In genomic region chr20:62246872-62247652, GRCh38 we compare ENCODE assay signal across 1 cellular context.
A peak's percentile ranks its signal among the peaks of the same experiment; 100 is the strongest.
TF ChIP-seq lines count a peak whose summit lies in the region.

No MANE protein-coding gene starts in this region.

TF ChIP-seq in HepG2, 621 proteins besides CTCF, POLR2A, EP300 and RAD21 (continued from another document):
- TF ChIP-seq NFAT5 (CRISPR knock-in tag; IDR thresholded peaks at IDR 0.05), result 0 out of 2 replicates have a peak, but pooled peaks have one; percentile 4
- TF ChIP-seq ZNF441 (CRISPR knock-in tag; IDR thresholded peaks at IDR 0.05; ENCODE audit: borderline replicate concordance), result no peak
- TF ChIP-seq ZC3H13 (CRISPR knock-in tag; IDR thresholded peaks at IDR 0.05), result 0 out of 2 replicates have a peak, but pooled peaks have one; percentile 59
- TF ChIP-seq RARA (CRISPR knock-in tag; IDR thresholded peaks at IDR 0.05), result peak; percentile 89
- TF ChIP-seq AKAP8 (CRISPR knock-in tag; IDR thresholded peaks at IDR 0.05), result no peak
- peak; percentile 68; the same call in 1 of the 2 replicates for TF ChIP-seq ZNF572 (CRISPR knock-in tag; IDR thresholded peaks at IDR 0.05)
- TF ChIP-seq AGO2 (optimal IDR thresholded peaks at IDR 0.05; ENCODE audit: low read depth, low read length), result peak; percentile 56
- TF ChIP-seq ARNT (IDR thresholded peaks at IDR 0.05), result no peak
- no peak for TF ChIP-seq HNRNPLL (IDR thresholded peaks at IDR 0.05; ENCODE audit: low read depth, low read length, poor library complexity, severe bottlenecking)
- TF ChIP-seq GATAD2A (CRISPR knock-in tag; IDR thresholded peaks at IDR 0.05), result no peak
- TF ChIP-seq GATAD1 (CRISPR knock-in tag; IDR thresholded peaks at IDR 0.05), result 0 out of 2 replicates have a peak, but pooled peaks have one; percentile 21
- no peak; the same call in 1 of the 2 replicates for TF ChIP-seq ZXDC (CRISPR knock-in tag; IDR thresholded peaks at IDR 0.05)
- TF ChIP-seq, protein P1, sequence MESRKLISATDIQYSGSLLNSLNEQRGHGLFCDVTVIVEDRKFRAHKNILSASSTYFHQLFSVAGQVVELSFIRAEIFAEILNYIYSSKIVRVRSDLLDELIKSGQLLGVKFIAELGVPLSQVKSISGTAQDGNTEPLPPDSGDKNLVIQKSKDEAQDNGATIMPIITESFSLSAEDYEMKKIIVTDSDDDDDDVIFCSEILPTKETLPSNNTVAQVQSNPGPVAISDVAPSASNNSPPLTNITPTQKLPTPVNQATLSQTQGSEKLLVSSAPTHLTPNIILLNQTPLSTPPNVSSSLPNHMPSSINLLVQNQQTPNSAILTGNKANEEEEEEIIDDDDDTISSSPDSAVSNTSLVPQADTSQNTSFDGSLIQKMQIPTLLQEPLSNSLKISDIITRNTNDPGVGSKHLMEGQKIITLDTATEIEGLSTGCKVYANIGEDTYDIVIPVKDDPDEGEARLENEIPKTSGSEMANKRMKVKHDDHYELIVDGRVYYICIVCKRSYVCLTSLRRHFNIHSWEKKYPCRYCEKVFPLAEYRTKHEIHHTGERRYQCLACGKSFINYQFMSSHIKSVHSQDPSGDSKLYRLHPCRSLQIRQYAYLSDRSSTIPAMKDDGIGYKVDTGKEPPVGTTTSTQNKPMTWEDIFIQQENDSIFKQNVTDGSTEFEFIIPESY (CRISPR knock-in tag; IDR thresholded peaks at IDR 0.05), result peak; percentile 60; the same call in 1 of the 2 replicates
- TF ChIP-seq FOXC1 (CRISPR knock-in tag; IDR thresholded peaks at IDR 0.05; ENCODE audit: borderline replicate concordance), result no peak
- 0 out of 2 replicates have a peak, but pooled peaks have one; percentile 33 for TF ChIP-seq ZNF891 (CRISPR knock-in tag; IDR thresholded peaks at IDR 0.05)
- no peak for TF ChIP-seq TARDBP (CRISPR knock-in tag; IDR thresholded peaks at IDR 0.05)
- 0 out of 2 replicates have a peak, but pooled peaks have one; percentile 31 for TF ChIP-seq ZNF234 (CRISPR knock-in tag; conservative IDR thresholded peaks at IDR 0.05)
- TF ChIP-seq RELA (CRISPR knock-in tag; IDR thresholded peaks at IDR 0.05), result no peak
- TF ChIP-seq, protein P2, sequence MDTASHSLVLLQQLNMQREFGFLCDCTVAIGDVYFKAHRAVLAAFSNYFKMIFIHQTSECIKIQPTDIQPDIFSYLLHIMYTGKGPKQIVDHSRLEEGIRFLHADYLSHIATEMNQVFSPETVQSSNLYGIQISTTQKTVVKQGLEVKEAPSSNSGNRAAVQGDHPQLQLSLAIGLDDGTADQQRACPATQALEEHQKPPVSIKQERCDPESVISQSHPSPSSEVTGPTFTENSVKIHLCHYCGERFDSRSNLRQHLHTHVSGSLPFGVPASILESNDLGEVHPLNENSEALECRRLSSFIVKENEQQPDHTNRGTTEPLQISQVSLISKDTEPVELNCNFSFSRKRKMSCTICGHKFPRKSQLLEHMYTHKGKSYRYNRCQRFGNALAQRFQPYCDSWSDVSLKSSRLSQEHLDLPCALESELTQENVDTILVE (CRISPR knock-in tag; IDR thresholded peaks at IDR 0.05), result no peak
- peak; percentile 68 for TF ChIP-seq ZNF331 (CRISPR knock-in tag; IDR thresholded peaks at IDR 0.05)
- TF ChIP-seq RXRA (CRISPR knock-in tag; IDR thresholded peaks at IDR 0.05), result peak; percentile 88
- TF ChIP-seq RBAK (CRISPR knock-in tag; IDR thresholded peaks at IDR 0.05), result 0 out of 2 replicates have a peak, but pooled peaks have one; percentile 40
- TF ChIP-seq RBM39 (IDR thresholded peaks at IDR 0.05; ENCODE audit: low read depth, low read length, poor library complexity, severe bottlenecking), result no peak
- TF ChIP-seq ARID5B (CRISPR knock-in tag; IDR thresholded peaks at IDR 0.05), result peak; percentile 64
- TF ChIP-seq ZNF614 (CRISPR knock-in tag; IDR thresholded peaks at IDR 0.05; ENCODE audit: borderline replicate concordance), result no peak
- 0 out of 2 replicates have a peak, but pooled peaks have one; percentile 16 for TF ChIP-seq HNF4A (CRISPR knock-in tag; IDR thresholded peaks at IDR 0.05)
